ENCODE assay signal across 27 cellular contexts in the genomic region with DNA sequence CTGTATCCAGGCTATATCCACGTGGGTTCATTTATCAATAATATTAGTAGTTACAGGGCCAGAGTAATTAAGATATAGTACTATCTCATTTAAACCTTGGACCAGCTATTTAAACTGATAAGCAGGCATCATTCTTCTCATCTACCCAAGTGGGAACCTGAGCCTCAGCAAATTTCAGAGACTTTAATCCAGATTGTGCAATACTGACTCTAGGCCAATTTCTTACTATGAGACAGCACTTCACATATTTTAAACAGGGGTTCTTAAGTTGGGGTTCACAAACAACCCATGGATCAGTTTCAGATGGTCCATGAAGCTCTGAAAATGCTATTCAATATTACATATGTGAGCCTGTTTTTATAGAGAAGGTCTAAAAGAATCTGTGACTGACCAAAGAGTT.
"Had no signal": no experiment of that assay in that cellular context is flagged by ENCODE, and none has a peak within 500 bp of the region (broad histone marks: within the 10 kb centered on the region; RNA-seq: fewer than 3 reads in every experiment).

No MANE protein-coding gene starts in this region.

- H3K4me1 Mint-ChIP-seq: mesothelial cell of epicardium, naive B cell had no signal

- H3K36me3 ChIP-seq: esophagus squamous epithelium, gastrocnemius medialis, heart right ventricle, left lung, lower lobe of right lung had no signal

- H3K4me3 ChIP-seq: coronary artery, dorsolateral prefrontal cortex, esophagus squamous epithelium, gastrocnemius medialis, heart right ventricle, left lung, lower lobe of right lung, mucosa of descending colon had no signal

- H3K27me3 Mint-ChIP-seq: naive B cell had no signal

- DNase-seq: dermis blood vessel endothelial cell; dorsolateral prefrontal cortex; effector CD4-positive, alpha-beta T cell; effector memory CD4-positive, alpha-beta T cell; erythroblast; esophagus squamous epithelium; foreskin fibroblast; foreskin melanocyte; gastrocnemius medialis; glutamatergic neuron; head of caudate nucleus; heart right ventricle; hippocampal formation; left cardiac atrium; left lung; left ventricle myocardium superior; lower lobe of right lung; mesenchymal stem cell; mucosa of descending colon; naive B cell had no signal

- ATAC-seq: esophagus mucosa, gastrocnemius medialis, heart right ventricle, left cardiac atrium, left lung, left ventricle myocardium superior, lower lobe of right lung, mucosa of descending colon had no signal

- H3K4me1 ChIP-seq: esophagus squamous epithelium, gastrocnemius medialis, heart right ventricle, left lung, lower lobe of right lung had no signal

- H3K36me3 Mint-ChIP-seq: mesothelial cell of epicardium, naive B cell had no signal

- H3K4me3 Mint-ChIP-seq: mesothelial cell of epicardium, naive B cell had no signal

- H3K27ac ChIP-seq: coronary artery, dorsolateral prefrontal cortex, epithelial cell of prostate, esophagus squamous epithelium, gastrocnemius medialis, heart right ventricle, left lung, lower lobe of right lung had no signal

- H3K27ac Mint-ChIP-seq: mesothelial cell of epicardium, naive B cell had no signal

- H3K27me3 ChIP-seq: dorsolateral prefrontal cortex, esophagus squamous epithelium, gastrocnemius medialis, heart right ventricle, left lung had no signal

- H3K9me3 ChIP-seq: esophagus squamous epithelium, gastrocnemius medialis, left lung, lower lobe of right lung, mucosa of descending colon had no signal

- FAIRE-seq: colon, islet of Langerhans, keratinocyte had no signal
